Comparison of ENCODE assay signal across 35 cellular contexts in genomic region chr3:39343760-39344159, GRCh38. TPM values are rescaled to one million over a fixed set of nuclear protein-coding genes. Genes with fewer than 3 reads are reported as not detected.
"Had no signal": no experiment of that assay in that cellular context is flagged by ENCODE, and none has a peak within 500 bp of the region (broad histone marks: within the 10 kb centered on the region; RNA-seq: fewer than 3 reads in every experiment).

No MANE protein-coding gene starts in this region.

- H3K27ac Mint-ChIP-seq: immature natural killer cell; mesothelial cell of epicardium; natural killer cell; nephron progenitor cell; neural progenitor cell; progenitor cell of endocrine pancreas; stimulated activated naive B cell treated with anti-CD40 and anti-IgM and Interleukin-4, amounts not matched to agents 10 μg/mL and 1 μg/mL and 100 μg/mL, for 72 hours; stimulated activated naive CD8-positive, alpha-beta T cell treated with anti-CD3 and anti-CD28 coated beads, Interleukin-15, Interleukin-2, amounts not matched to agents 100 ng/mL and 50 ng/mL, for 24 hours had no signal

- DNase-seq: hypothalamus; immature natural killer cell; left ventricle myocardium inferior; mesendoderm; naive B cell; natural killer cell; nephron progenitor cell; ovary; right lobe of liver; stimulated activated CD4-positive, alpha-beta T cell treated with anti-CD3 and anti-CD28 coated beads, Interleukin-1b, Interleukin-23, amount 100 ng/mL, for 48 hours; stimulated activated CD4-positive, alpha-beta T cell treated with anti-CD3 and anti-CD28 coated beads, Interleukin-2, amount 100 ng/mL, for 48 hours; stimulated activated CD4-positive, alpha-beta T cell treated with anti-CD3 and anti-CD28 coated beads, Interleukin-4, amount 100 ng/mL, for 4 hours; stimulated activated CD8-positive, alpha-beta memory T cell treated with anti-CD3 and anti-CD28 coated beads, Interleukin-4, amount 100 ng/mL, for 48 hours; stimulated activated naive B cell treated with anti-CD40 and anti-IgM and Interleukin-4, amounts not matched to agents 10 μg/mL and 1 μg/mL and 100 μg/mL, for 72 hours; tibial artery; upper lobe of left lung had no signal

- H3K27me3 Mint-ChIP-seq: naive B cell; stimulated activated naive B cell treated with anti-CD40 and anti-IgM and Interleukin-4, amounts not matched to agents 10 μg/mL and 1 μg/mL and 100 μg/mL, for 72 hours had no signal

- H3K36me3 Mint-ChIP-seq: mesothelial cell of epicardium; natural killer cell; neural progenitor cell; stimulated activated naive B cell treated with anti-CD40 and anti-IgM and Interleukin-4, amounts not matched to agents 10 μg/mL and 1 μg/mL and 100 μg/mL, for 72 hours had no signal

- H3K9me3 ChIP-seq: left ventricle myocardium inferior, neutrophil, ovary, right atrium auricular region, right lobe of liver, suprapubic skin, thoracic aorta, tibial artery, upper lobe of left lung, vagina had no signal

- H3K9me3 Mint-ChIP-seq: immature natural killer cell; mesothelial cell of epicardium; natural killer cell; nephron progenitor cell; neural progenitor cell; stimulated activated naive B cell treated with anti-CD40 and anti-IgM and Interleukin-4, amounts not matched to agents 10 μg/mL and 1 μg/mL and 100 μg/mL, for 72 hours; stimulated activated naive CD8-positive, alpha-beta T cell treated with anti-CD3 and anti-CD28 coated beads, Interleukin-15, Interleukin-2, amounts not matched to agents 100 ng/mL and 50 ng/mL, for 24 hours had no signal

- H3K36me3 ChIP-seq: left ventricle myocardium inferior, neural progenitor cell, neutrophil, ovary, right atrium auricular region, right lobe of liver, suprapubic skin, thoracic aorta, tibial artery, upper lobe of left lung, vagina had no signal

- H3K4me1 Mint-ChIP-seq: naive B cell, natural killer cell, nephron progenitor cell, neural progenitor cell had no signal

- ATAC-seq: natural killer cell; stimulated activated naive B cell treated with anti-CD40 and anti-IgM and Interleukin-4, amounts not matched to agents 10 μg/mL and 1 μg/mL and 100 μg/mL, for 72 hours had no signal

- H3K27ac ChIP-seq: left ventricle myocardium inferior, neural progenitor cell, neutrophil, ovary, right atrium auricular region, right lobe of liver, suprapubic skin, thoracic aorta, tibial artery, upper lobe of left lung, vagina had no signal

- H3K4me3 ChIP-seq: left ventricle myocardium inferior, lung, neural progenitor cell, ovary, right atrium auricular region, right lobe of liver, smooth muscle cell, suprapubic skin, thoracic aorta, tibial artery, upper lobe of left lung, vagina had no signal

- H3K4me1 ChIP-seq: left ventricle myocardium inferior, neural progenitor cell, right atrium auricular region, suprapubic skin, tibial artery, upper lobe of left lung, vagina had no signal

- H3K4me3 Mint-ChIP-seq: immature natural killer cell; mesothelial cell of epicardium; naive B cell; natural killer cell; nephron progenitor cell; neural progenitor cell; stimulated activated naive B cell treated with anti-CD40 and anti-IgM and Interleukin-4, amounts not matched to agents 10 μg/mL and 1 μg/mL and 100 μg/mL, for 72 hours; stimulated activated naive CD8-positive, alpha-beta T cell treated with anti-CD3 and anti-CD28 coated beads, Interleukin-15, Interleukin-2, amounts not matched to agents 100 ng/mL and 50 ng/mL, for 24 hours had no signal

- H3K27me3 ChIP-seq: neural progenitor cell, neutrophil, ovary, right atrium auricular region, right lobe of liver, suprapubic skin, tibial artery, upper lobe of left lung, vagina had no signal

RNA-seq across cellular contexts. Expression of gene CCR8, which starts 14.3 kb away (rescaled TPM):
- total RNA-seq: kidney epithelial cell, left ventricle myocardium inferior, lower leg skin, lung, mesothelial cell of epicardium, omental fat pad, ovary, progenitor cell of endocrine pancreas, pulmonary artery endothelial cell, renal cortical epithelial cell, right atrium auricular region, right lobe of liver, skeletal muscle tissue, smooth muscle cell, subcutaneous adipose tissue, suprapubic skin, thoracic aorta, upper lobe of left lung, urinary bladder, vagina had no signal
